ENCODE assay signal across 8 cellular contexts in the genomic region with DNA sequence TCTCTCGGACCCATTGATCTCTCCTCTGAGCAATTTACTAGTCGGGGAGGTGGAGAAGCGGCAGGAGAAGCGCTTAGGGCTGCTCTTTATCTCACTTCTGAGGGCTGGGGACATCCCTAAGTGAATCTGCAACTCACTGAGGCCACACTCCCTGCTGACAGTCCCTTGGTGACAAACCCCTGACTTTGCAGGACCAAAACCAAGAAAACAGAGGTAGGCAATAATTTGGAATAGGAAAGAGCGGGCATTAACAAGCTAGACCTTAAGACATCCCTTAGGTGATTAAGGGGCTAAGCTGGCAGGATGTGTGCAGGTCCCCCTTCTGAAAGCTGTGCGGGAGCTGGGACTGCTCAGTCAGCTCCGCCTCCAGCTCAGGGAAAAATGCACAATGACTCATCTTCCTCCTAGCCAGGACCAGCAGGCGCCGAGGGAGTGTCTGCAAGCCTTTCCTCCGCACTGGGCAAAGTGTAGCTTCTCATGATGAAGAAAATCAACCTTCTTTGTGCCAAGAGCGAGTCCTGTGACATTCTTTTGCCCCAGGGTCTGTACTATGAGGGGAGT.
DNase-seq lines count a peak whose midpoint lies in the region; ATAC-seq and TF ChIP-seq lines count a peak whose summit lies in the region.

No MANE protein-coding gene starts in this region.

- intact Hi-C loops in left lung (cut with DNase I) = no loop called here
- intact Hi-C loops in transverse colon (cut with DNase I; ENCODE audit: low total_unique reads) = no loop called here

- CTCF ChIA-PET in HEK293 (lab: Yijun Ruan, JAX) = interaction anchor here (0.9 kb wide), 1 partner anchor 8 kb away, joined by 4 read pairs; no protein-coding TSS in a partner anchor

- TF ChIP-seq POLR2A in transverse colon (IDR thresholded peaks at IDR 0.05) = no peak

- H3K9me3 Mint-ChIP-seq in CD4-positive, CD25-positive, alpha-beta regulatory T cell = peaks cover 0 to 4% (median 0%) of the 10 kb centered on the region in 7 donors

- H3K27me3 ChIP-seq in CD4-positive, CD25-positive, alpha-beta regulatory T cell (ENCODE audit: control insufficient read depth, insufficient read depth, low read length) = peaks cover 5% of the 10 kb centered on the region
- H3K27me3 ChIP-seq in NT2/D1 (ENCODE audit: insufficient read depth, insufficient read length) (no peaks in the 10 kb centered on the region), left lung (peaks cover 0 to 42% of the 10 kb centered on the region in 2 donors), transverse colon (no peaks in the 10 kb centered on the region)

- 8% methylated on average over 11 of the region's 11 CpGs; no CpG with 5 or more reads in 1 of the 2 donors for WGBS in transverse colon (ENCODE audit: low coverage in 1 of 2), 2 donors

- peak overlapping the region; percentile 24 for H3K4me3 ChIP-seq in CD4-positive, CD25-positive, alpha-beta regulatory T cell (ENCODE audit: low read depth, low read length)
- H3K4me3 ChIP-seq in HEK293 (ENCODE audit: low read depth, low read length) = no peak overlapping the region
- H3K4me3 ChIP-seq in NT2/D1 (ENCODE audit: insufficient read length, low read depth) = no peak overlapping the region
- no peak overlapping the region for H3K4me3 ChIP-seq in choroid plexus epithelial cell (ENCODE audit: low read depth, low read length)
- H3K4me3 ChIP-seq in left lung = no peak overlapping the region
- peak overlapping the region in 1 of 4 donors; percentile 12 for H3K4me3 ChIP-seq in transverse colon

- no peaks in the 10 kb centered on the region for H3K4me1 ChIP-seq in CD4-positive, CD25-positive, alpha-beta regulatory T cell (ENCODE audit: control insufficient read depth, insufficient read depth, low read length, poor library complexity, severe bottlenecking)
- H3K4me1 ChIP-seq in HEK293 (ENCODE audit: control insufficient read depth, insufficient read depth, low read length) = no peaks in the 10 kb centered on the region
- H3K4me1 ChIP-seq in NT2/D1 (ENCODE audit: insufficient read depth, insufficient read length) = no peaks in the 10 kb centered on the region
- H3K4me1 ChIP-seq in left lung = peaks cover 0 to 6% of the 10 kb centered on the region in 2 donors
- peaks cover 0 to 18% (median 8%) of the 10 kb centered on the region in 4 donors for H3K4me1 ChIP-seq in transverse colon

- in situ Hi-C loops in transverse colon (cut with MboI; ENCODE audit: low pct_ligation_motif_present in 1 of 4, low pct_unique_long_range_greater_than_20kb in 1 of 4, low sequenced_read_pairs in 3 of 4) = no loop called here

- DNase-seq in CD4-positive, CD25-positive, alpha-beta regulatory T cell = no peak
- DNase-seq in NT2/D1 (ENCODE audit: low read depth, low spot score) (peak; percentile 61), choroid plexus epithelial cell (ENCODE audit: low read depth) (peak; percentile 78), left lung (peak in 1 of 2 donors; percentile 44), transverse colon (peak; percentile 68)

- H3K36me3 ChIP-seq in CD4-positive, CD25-positive, alpha-beta regulatory T cell (ENCODE audit: control insufficient read depth, insufficient read depth, low read length) = no peaks in the 10 kb centered on the region
- no peaks in the 10 kb centered on the region for H3K36me3 ChIP-seq in HEK293 (ENCODE audit: control insufficient read depth in 2 of 2, insufficient read depth in 1 of 2, low read length in 2 of 2)
- no peaks in the 10 kb centered on the region for H3K36me3 ChIP-seq in NT2/D1 (ENCODE audit: insufficient read depth, insufficient read length, low read length)
- H3K36me3 ChIP-seq in left lung = no peaks in the 10 kb centered on the region
- no peaks in the 10 kb centered on the region for H3K36me3 ChIP-seq in transverse colon

- H3K27ac Mint-ChIP-seq in CD4-positive, CD25-positive, alpha-beta regulatory T cell = no peak overlapping the region

- H3K9me3 ChIP-seq in CD4-positive, CD25-positive, alpha-beta regulatory T cell (ENCODE audit: control insufficient read depth in 2 of 2, low read length in 2 of 2) = no peaks in the 10 kb centered on the region
- H3K9me3 ChIP-seq in HEK293 (ENCODE audit: control insufficient read depth, insufficient read depth, low read depth, low read length) = no peaks in the 10 kb centered on the region
- H3K9me3 ChIP-seq in NT2/D1 (ENCODE audit: insufficient read depth, low read length) = peaks cover 9% of the 10 kb centered on the region; the same call in 1 of the 2 replicates
- H3K9me3 ChIP-seq in left lung = peaks cover 0 to 4% of the 10 kb centered on the region in 2 donors
- H3K9me3 ChIP-seq in transverse colon = no peaks in the 10 kb centered on the region

- H3K27ac ChIP-seq in CD4-positive, CD25-positive, alpha-beta regulatory T cell (ENCODE audit: insufficient read depth, low read length, poor library complexity, severe bottlenecking) = no peak overlapping the region
- no peak overlapping the region for H3K27ac ChIP-seq in HEK293 (ENCODE audit: extremely low read depth, low read depth, low read length)
- H3K27ac ChIP-seq in left lung = no peak overlapping the region
- H3K27ac ChIP-seq in transverse colon = peak overlapping the region in 3 of 4 donors; percentile 8 to 39 (median 23)

- H3K4me1 Mint-ChIP-seq in CD4-positive, CD25-positive, alpha-beta regulatory T cell = peaks cover 0 to 9% (median 7%) of the 10 kb centered on the region in 4 donors

- POLR2A ChIA-PET in HEK293 (lab: Yijun Ruan, JAX) = interaction anchor here (0.6 kb wide), 1 partner anchor 225 kb away, joined by 5 read pairs; a partner anchor contains a TSS

- peak overlapping the region; percentile 18 for H3K9ac ChIP-seq in NT2/D1 (ENCODE audit: insufficient read length, low read depth)

- no peak for TF ChIP-seq EP300 in transverse colon (IDR thresholded peaks at IDR 0.05; ENCODE audit: low read depth)

- H3K36me3 Mint-ChIP-seq in CD4-positive, CD25-positive, alpha-beta regulatory T cell = no peaks in the 10 kb centered on the region

- ATAC-seq in CD4-positive, CD25-positive, alpha-beta regulatory T cell (ENCODE audit: low read depth in 2 of 2) = no peak
- ATAC-seq in left lung (peak; percentile 91), GM19023 (IDR thresholded peaks at IDR 0.05; ENCODE audit: unreplicated experiment) (no peak), GM21825 (IDR thresholded peaks at IDR 0.05; ENCODE audit: unreplicated experiment) (no peak)

- TF ChIP-seq CTCF in HEK293 (tag by site-specific recombination; IDR thresholded peaks at IDR 0.05) (no peak), choroid plexus epithelial cell (conservative IDR thresholded peaks at IDR 0.05; ENCODE audit: low read depth, low read length) (no peak), left lung (IDR thresholded peaks at IDR 0.05) (no peak), transverse colon (IDR thresholded peaks at IDR 0.05) (no peak)

- H3K27me3 Mint-ChIP-seq in CD4-positive, CD25-positive, alpha-beta regulatory T cell = peaks cover 21% of the 10 kb centered on the region

- peak overlapping the region in 3 of 4 donors; percentile 2 to 66 (median 52) for H3K4me3 Mint-ChIP-seq in CD4-positive, CD25-positive, alpha-beta regulatory T cell

TF ChIP-seq in HEK293, 187 proteins besides CTCF, POLR2A, EP300 and RAD21:
- TF ChIP-seq ZNF335 (tag by site-specific recombination; conservative IDR thresholded peaks at IDR 0.05) (peak; percentile 37; the same call in 1 of the 2 replicates), ZBTB48 (tag by site-specific recombination; IDR thresholded peaks at IDR 0.05) (peak; percentile 78), SP7 (tag by site-specific recombination; IDR thresholded peaks at IDR 0.05) (no peak), ZNF600 (tag by site-specific recombination; IDR thresholded peaks at IDR 0.05) (0 out of 2 replicates have a peak, but pooled peaks have one; percentile 11)
- TF ChIP-seq, protein P1, sequence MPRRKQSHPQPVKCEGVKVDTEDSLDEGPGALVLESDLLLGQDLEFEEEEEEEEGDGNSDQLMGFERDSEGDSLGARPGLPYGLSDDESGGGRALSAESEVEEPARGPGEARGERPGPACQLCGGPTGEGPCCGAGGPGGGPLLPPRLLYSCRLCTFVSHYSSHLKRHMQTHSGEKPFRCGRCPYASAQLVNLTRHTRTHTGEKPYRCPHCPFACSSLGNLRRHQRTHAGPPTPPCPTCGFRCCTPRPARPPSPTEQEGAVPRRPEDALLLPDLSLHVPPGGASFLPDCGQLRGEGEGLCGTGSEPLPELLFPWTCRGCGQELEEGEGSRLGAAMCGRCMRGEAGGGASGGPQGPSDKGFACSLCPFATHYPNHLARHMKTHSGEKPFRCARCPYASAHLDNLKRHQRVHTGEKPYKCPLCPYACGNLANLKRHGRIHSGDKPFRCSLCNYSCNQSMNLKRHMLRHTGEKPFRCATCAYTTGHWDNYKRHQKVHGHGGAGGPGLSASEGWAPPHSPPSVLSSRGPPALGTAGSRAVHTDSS (tag by site-specific recombination; IDR thresholded peaks at IDR 0.05) = 0 out of 2 replicates have a peak, but pooled peaks have one; percentile 12
- TF ChIP-seq, protein P2, sequence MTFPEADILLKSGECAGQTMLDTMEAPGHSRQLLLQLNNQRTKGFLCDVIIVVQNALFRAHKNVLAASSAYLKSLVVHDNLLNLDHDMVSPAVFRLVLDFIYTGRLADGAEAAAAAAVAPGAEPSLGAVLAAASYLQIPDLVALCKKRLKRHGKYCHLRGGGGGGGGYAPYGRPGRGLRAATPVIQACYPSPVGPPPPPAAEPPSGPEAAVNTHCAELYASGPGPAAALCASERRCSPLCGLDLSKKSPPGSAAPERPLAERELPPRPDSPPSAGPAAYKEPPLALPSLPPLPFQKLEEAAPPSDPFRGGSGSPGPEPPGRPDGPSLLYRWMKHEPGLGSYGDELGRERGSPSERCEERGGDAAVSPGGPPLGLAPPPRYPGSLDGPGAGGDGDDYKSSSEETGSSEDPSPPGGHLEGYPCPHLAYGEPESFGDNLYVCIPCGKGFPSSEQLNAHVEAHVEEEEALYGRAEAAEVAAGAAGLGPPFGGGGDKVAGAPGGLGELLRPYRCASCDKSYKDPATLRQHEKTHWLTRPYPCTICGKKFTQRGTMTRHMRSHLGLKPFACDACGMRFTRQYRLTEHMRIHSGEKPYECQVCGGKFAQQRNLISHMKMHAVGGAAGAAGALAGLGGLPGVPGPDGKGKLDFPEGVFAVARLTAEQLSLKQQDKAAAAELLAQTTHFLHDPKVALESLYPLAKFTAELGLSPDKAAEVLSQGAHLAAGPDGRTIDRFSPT (tag by site-specific recombination; IDR thresholded peaks at IDR 0.05) = no peak

Comparison
In these comparisons a context has a peak if more than half of its experiments do, and no peak if none do; other contexts are left out.
1. DNase-seq: peak in NT2/D1 (single experiment), choroid plexus epithelial cell (single experiment) and transverse colon (single experiment); none in CD4-positive, CD25-positive, alpha-beta regulatory T cell (0 of 3).
2. H3K27ac ChIP-seq: peak in transverse colon (3 of 4); none in CD4-positive, CD25-positive, alpha-beta regulatory T cell (single experiment), HEK293 (single experiment) and left lung (0 of 2).